ENCODE assay signal across 1 cellular context in the genomic region with DNA sequence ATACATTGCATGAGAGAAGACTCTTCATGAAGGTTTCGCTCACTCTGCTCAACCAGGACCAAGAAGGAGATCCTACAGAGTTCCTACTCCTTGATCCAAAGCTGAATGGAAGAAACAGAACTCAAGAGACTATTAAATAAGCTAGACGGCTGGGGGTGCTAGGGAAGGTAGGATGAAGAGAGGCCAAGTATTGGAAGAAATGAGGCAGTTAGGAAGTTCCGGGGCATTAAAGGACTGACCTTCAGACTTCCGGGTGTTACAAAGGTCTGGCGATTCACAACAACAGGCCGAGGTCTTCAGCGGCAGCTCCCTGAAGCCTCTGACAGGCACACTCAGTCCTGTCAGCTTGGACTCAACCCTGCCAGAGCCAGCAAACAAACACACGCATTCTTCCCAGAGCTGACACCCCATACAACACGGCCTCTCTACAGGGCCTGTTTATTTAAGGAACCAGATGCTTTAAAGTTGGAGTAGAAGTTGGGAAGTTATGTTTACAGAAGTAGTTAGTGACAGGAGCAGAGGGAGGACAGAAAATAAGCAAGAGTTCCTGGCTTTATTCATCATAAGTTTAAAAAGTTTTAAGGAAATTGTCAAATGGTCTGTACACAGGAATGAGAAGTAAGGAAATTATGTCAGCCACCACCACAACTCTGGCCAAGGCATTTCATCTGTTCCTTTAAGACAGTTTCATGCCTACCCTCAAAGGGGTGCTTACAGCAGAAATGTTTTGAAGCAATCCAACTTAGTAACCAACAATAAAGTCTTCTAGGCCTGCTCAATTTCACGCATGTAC.
TF ChIP-seq lines count a peak whose summit lies in the region.

No MANE protein-coding gene starts in this region.

TF ChIP-seq in HepG2, 621 proteins besides CTCF, POLR2A, EP300 and RAD21 (continued from another document and continues in another):
- TF ChIP-seq, protein P1, sequence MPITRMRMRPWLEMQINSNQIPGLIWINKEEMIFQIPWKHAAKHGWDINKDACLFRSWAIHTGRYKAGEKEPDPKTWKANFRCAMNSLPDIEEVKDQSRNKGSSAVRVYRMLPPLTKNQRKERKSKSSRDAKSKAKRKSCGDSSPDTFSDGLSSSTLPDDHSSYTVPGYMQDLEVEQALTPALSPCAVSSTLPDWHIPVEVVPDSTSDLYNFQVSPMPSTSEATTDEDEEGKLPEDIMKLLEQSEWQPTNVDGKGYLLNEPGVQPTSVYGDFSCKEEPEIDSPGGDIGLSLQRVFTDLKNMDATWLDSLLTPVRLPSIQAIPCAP (CRISPR knock-in tag; IDR thresholded peaks at IDR 0.05; ENCODE audit: low read depth) = no peak
- TF ChIP-seq, protein P2, sequence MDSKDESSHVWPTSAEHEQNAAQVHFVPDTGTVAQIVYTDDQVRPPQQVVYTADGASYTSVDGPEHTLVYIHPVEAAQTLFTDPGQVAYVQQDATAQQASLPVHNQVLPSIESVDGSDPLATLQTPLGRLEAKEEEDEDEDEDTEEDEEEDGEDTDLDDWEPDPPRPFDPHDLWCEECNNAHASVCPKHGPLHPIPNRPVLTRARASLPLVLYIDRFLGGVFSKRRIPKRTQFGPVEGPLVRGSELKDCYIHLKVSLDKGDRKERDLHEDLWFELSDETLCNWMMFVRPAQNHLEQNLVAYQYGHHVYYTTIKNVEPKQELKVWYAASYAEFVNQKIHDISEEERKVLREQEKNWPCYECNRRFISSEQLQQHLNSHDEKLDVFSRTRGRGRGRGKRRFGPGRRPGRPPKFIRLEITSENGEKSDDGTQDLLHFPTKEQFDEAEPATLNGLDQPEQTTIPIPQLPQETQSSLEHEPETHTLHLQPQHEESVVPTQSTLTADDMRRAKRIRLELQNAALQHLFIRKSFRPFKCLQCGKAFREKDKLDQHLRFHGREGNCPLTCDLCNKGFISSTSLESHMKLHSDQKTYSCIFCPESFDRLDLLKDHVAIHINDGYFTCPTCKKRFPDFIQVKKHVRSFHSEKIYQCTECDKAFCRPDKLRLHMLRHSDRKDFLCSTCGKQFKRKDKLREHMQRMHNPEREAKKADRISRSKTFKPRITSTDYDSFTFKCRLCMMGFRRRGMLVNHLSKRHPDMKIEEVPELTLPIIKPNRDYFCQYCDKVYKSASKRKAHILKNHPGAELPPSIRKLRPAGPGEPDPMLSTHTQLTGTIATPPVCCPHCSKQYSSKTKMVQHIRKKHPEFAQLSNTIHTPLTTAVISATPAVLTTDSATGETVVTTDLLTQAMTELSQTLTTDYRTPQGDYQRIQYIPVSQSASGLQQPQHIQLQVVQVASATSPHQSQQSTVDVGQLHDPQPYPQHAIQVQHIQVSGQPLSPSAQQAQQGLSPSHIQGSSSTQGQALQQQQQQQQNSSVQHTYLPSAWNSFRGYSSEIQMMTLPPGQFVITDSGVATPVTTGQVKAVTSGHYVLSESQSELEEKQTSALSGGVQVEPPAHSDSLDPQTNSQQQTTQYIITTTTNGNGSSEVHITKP (CRISPR knock-in tag; IDR thresholded peaks at IDR 0.05; ENCODE audit: low read depth) = peak; percentile 76; the same call in 1 of the 2 replicates
- TF ChIP-seq ZNF7 (CRISPR knock-in tag; IDR thresholded peaks at IDR 0.05) = no peak
- TF ChIP-seq, protein P3, sequence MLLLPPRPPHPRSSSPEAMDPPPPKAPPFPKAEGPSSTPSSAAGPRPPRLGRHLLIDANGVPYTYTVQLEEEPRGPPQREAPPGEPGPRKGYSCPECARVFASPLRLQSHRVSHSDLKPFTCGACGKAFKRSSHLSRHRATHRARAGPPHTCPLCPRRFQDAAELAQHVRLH (CRISPR knock-in tag; IDR thresholded peaks at IDR 0.05; ENCODE audit: borderline replicate concordance, low read depth) = peak; percentile 93; the same call in 1 of the 2 replicates
- peak; percentile 33; the same call in 1 of the 2 replicates for TF ChIP-seq ESRRA (CRISPR knock-in tag; IDR thresholded peaks at IDR 0.05; ENCODE audit: low read depth)
- TF ChIP-seq, protein P4, sequence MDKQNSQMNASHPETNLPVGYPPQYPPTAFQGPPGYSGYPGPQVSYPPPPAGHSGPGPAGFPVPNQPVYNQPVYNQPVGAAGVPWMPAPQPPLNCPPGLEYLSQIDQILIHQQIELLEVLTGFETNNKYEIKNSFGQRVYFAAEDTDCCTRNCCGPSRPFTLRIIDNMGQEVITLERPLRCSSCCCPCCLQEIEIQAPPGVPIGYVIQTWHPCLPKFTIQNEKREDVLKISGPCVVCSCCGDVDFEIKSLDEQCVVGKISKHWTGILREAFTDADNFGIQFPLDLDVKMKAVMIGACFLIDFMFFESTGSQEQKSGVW (CRISPR knock-in tag; IDR thresholded peaks at IDR 0.05; ENCODE audit: borderline replicate concordance) = no peak
- TF ChIP-seq, protein P5, sequence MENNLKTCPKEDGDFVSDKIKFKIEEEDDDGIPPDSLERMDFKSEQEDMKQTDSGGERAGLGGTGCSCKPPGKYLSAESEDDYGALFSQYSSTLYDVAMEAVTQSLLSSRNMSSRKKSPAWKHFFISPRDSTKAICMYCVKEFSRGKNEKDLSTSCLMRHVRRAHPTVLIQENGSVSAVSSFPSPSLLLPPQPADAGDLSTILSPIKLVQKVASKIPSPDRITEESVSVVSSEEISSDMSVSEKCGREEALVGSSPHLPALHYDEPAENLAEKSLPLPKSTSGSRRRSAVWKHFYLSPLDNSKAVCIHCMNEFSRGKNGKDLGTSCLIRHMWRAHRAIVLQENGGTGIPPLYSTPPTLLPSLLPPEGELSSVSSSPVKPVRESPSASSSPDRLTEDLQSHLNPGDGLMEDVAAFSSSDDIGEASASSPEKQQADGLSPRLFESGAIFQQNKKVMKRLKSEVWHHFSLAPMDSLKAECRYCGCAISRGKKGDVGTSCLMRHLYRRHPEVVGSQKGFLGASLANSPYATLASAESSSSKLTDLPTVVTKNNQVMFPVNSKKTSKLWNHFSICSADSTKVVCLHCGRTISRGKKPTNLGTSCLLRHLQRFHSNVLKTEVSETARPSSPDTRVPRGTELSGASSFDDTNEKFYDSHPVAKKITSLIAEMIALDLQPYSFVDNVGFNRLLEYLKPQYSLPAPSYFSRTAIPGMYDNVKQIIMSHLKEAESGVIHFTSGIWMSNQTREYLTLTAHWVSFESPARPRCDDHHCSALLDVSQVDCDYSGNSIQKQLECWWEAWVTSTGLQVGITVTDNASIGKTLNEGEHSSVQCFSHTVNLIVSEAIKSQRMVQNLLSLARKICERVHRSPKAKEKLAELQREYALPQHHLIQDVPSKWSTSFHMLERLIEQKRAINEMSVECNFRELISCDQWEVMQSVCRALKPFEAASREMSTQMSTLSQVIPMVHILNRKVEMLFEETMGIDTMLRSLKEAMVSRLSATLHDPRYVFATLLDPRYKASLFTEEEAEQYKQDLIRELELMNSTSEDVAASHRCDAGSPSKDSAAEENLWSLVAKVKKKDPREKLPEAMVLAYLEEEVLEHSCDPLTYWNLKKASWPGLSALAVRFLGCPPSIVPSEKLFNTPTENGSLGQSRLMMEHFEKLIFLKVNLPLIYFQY (CRISPR knock-in tag; IDR thresholded peaks at IDR 0.05; ENCODE audit: borderline replicate concordance) = no peak; the same call in 1 of the 2 replicates
- TF ChIP-seq, protein P6, sequence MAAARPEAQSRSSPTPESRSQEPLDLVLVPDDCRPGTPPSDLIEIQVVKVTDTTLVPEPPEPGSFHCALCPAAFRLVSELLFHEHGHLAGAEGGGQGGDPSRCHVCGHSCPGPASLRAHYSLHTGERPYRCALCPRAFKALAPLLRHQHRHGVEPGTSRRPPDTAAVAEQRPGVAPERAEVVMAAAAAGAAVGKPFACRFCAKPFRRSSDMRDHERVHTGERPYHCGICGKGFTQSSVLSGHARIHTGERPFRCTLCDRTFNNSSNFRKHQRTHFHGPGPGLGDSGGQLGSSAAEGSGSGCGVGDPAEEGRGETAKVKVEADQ (CRISPR knock-in tag; IDR thresholded peaks at IDR 0.05; ENCODE audit: borderline replicate concordance) = peak; percentile 26; the same call in 1 of the 2 replicates
- TF ChIP-seq, protein P7, sequence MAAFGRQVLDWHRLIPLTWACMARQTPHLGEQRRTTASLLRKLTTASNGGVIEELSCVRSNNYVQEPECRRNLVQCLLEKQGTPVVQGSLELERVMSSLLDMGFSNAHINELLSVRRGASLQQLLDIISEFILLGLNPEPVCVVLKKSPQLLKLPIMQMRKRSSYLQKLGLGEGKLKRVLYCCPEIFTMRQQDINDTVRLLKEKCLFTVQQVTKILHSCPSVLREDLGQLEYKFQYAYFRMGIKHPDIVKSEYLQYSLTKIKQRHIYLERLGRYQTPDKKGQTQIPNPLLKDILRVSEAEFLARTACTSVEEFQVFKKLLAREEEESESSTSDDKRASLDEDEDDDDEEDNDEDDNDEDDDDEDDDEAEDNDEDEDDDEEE (CRISPR knock-in tag; IDR thresholded peaks at IDR 0.05) = no peak
- TF ChIP-seq GATAD2A (CRISPR knock-in tag; IDR thresholded peaks at IDR 0.05) = peak; percentile 88
- no peak for TF ChIP-seq STAT5B (CRISPR knock-in tag; IDR thresholded peaks at IDR 0.05)
- TF ChIP-seq, protein P8, sequence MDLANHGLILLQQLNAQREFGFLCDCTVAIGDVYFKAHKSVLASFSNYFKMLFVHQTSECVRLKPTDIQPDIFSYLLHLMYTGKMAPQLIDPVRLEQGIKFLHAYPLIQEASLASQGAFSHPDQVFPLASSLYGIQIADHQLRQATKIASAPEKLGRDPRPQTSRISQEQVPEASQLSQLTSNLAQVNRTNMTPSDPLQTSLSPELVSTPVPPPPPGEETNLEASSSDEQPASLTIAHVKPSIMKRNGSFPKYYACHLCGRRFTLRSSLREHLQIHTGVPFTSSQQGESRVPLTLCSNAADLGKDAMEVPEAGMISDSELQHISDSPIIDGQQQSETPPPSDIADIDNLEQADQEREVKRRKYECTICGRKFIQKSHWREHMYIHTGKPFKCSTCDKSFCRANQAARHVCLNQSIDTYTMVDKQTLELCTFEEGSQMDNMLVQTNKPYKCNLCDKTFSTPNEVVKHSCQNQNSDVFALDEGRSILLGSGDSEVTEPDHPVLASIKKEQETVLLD (CRISPR knock-in tag; IDR thresholded peaks at IDR 0.05; ENCODE audit: low read depth) = no peak
- TF ChIP-seq ZC3H4 (CRISPR knock-in tag; IDR thresholded peaks at IDR 0.05; ENCODE audit: borderline replicate concordance) = no peak
- TF ChIP-seq, protein P9, sequence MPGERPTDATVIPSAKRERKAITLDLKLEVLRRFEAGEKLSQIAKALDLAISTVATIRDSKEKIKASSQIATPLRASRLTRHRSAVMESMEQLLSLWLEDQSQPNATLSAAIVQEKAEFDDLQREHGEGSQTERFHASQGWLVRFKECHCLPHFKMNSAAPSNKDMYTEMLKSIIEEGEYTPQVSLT (CRISPR knock-in tag; IDR thresholded peaks at IDR 0.05; ENCODE audit: borderline replicate concordance, low read depth) = no peak
- TF ChIP-seq ZNF713 (CRISPR knock-in tag; IDR thresholded peaks at IDR 0.05) = no peak
- peak; percentile 83; the same call in 1 of the 2 replicates for TF ChIP-seq FOXP1 (IDR thresholded peaks at IDR 0.05)
- peak; percentile 98 for TF ChIP-seq FOXP1 (CRISPR knock-in tag; IDR thresholded peaks at IDR 0.05)
- TF ChIP-seq ZNF703 (CRISPR knock-in tag; IDR thresholded peaks at IDR 0.05; ENCODE audit: borderline replicate concordance) = no peak
- TF ChIP-seq, protein P10, sequence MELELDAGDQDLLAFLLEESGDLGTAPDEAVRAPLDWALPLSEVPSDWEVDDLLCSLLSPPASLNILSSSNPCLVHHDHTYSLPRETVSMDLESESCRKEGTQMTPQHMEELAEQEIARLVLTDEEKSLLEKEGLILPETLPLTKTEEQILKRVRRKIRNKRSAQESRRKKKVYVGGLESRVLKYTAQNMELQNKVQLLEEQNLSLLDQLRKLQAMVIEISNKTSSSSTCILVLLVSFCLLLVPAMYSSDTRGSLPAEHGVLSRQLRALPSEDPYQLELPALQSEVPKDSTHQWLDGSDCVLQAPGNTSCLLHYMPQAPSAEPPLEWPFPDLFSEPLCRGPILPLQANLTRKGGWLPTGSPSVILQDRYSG (CRISPR knock-in tag; IDR thresholded peaks at IDR 0.05) = peak; percentile 40; the same call in 1 of the 2 replicates
- no peak for TF ChIP-seq MAF1 (CRISPR knock-in tag; IDR thresholded peaks at IDR 0.05; ENCODE audit: borderline replicate concordance)
- TF ChIP-seq ZNF772 (CRISPR knock-in tag; IDR thresholded peaks at IDR 0.05) = peak; percentile 91
- no peak for TF ChIP-seq RFXANK (CRISPR knock-in tag; IDR thresholded peaks at IDR 0.05)
- no peak for TF ChIP-seq ZNF446 (CRISPR knock-in tag; IDR thresholded peaks at IDR 0.05)
- no peak for TF ChIP-seq SIN3B (IDR thresholded peaks at IDR 0.05; ENCODE audit: low read length)
- TF ChIP-seq, protein P11, sequence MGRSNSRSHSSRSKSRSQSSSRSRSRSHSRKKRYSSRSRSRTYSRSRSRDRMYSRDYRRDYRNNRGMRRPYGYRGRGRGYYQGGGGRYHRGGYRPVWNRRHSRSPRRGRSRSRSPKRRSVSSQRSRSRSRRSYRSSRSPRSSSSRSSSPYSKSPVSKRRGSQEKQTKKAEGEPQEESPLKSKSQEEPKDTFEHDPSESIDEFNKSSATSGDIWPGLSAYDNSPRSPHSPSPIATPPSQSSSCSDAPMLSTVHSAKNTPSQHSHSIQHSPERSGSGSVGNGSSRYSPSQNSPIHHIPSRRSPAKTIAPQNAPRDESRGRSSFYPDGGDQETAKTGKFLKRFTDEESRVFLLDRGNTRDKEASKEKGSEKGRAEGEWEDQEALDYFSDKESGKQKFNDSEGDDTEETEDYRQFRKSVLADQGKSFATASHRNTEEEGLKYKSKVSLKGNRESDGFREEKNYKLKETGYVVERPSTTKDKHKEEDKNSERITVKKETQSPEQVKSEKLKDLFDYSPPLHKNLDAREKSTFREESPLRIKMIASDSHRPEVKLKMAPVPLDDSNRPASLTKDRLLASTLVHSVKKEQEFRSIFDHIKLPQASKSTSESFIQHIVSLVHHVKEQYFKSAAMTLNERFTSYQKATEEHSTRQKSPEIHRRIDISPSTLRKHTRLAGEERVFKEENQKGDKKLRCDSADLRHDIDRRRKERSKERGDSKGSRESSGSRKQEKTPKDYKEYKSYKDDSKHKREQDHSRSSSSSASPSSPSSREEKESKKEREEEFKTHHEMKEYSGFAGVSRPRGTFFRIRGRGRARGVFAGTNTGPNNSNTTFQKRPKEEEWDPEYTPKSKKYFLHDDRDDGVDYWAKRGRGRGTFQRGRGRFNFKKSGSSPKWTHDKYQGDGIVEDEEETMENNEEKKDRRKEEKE (IDR thresholded peaks at IDR 0.05) = no peak
- TF ChIP-seq, protein P12, sequence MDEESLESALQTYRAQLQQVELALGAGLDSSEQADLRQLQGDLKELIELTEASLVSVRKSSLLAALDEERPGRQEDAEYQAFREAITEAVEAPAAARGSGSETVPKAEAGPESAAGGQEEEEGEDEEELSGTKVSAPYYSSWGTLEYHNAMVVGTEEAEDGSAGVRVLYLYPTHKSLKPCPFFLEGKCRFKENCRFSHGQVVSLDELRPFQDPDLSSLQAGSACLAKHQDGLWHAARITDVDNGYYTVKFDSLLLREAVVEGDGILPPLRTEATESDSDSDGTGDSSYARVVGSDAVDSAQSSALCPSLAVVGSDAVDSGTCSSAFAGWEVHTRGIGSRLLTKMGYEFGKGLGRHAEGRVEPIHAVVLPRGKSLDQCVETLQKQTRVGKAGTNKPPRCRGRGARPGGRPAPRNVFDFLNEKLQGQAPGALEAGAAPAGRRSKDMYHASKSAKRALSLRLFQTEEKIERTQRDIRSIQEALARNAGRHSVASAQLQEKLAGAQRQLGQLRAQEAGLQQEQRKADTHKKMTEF (CRISPR knock-in tag; IDR thresholded peaks at IDR 0.05) = peak; percentile 97
- no peak for TF ChIP-seq ZNF543 (CRISPR knock-in tag; IDR thresholded peaks at IDR 0.05)
- TF ChIP-seq POLR2G (IDR thresholded peaks at IDR 0.05; ENCODE audit: low read depth, low read length) = peak; percentile 42; the same call in 1 of the 2 replicates
- TF ChIP-seq ZNF761 (CRISPR knock-in tag; conservative IDR thresholded peaks at IDR 0.05) = 0 out of 2 replicates have a peak, but pooled peaks have one; percentile 31
- TF ChIP-seq FIP1L1 (IDR thresholded peaks at IDR 0.05; ENCODE audit: borderline replicate concordance, insufficient read depth, low read depth, low read length) = no peak
